Comparison of ENCODE assay signal across 30 cellular contexts in the genomic region with DNA sequence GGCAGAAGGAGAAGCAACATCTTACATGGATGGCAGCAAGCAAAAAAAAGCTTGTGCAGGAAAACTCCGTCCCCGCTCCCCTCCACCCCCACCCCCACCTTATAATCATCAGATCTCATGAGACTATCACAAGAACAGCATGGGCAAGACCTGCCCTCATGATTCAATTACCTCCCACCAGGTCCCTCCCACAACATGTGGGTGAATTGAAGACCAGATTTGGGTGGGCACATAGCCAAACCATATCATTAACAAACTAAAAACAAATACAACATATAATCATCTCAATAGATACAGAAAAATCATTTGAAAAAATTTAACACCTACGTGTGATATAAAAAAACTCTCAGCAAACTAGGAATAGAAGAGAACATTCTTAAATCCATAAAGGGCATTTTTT.
"Had no signal": no experiment of that assay in that cellular context is flagged by ENCODE, and none has a peak within 500 bp of the region (broad histone marks: within the 10 kb centered on the region; RNA-seq: fewer than 3 reads in every experiment).

No MANE protein-coding gene starts in this region.

- H3K9me3 ChIP-seq: adrenal gland, ascending aorta, body of pancreas had no signal

- H3K27me3 ChIP-seq: adrenal gland, ascending aorta, body of pancreas, brain microvascular endothelial cell, cardiac muscle cell had no signal

- H3K4me1 ChIP-seq: adrenal gland, ascending aorta, body of pancreas, breast epithelium had no signal

- DNase-seq: activated effector memory CD4-positive, alpha-beta T cell treated with anti-CD3 and anti-CD28 coated beads, Interleukin-2, amount 50 U/mL, for 16 hours; activated effector memory CD4-positive, alpha-beta T cell treated with Interleukin-2 at 50 U/mL for 16 hours; activated gamma-delta T cell; activated gamma-delta T cell treated with Interleukin-2 at 50 U/mL for 16 hours; activated naive CD4-positive, alpha-beta T cell; activated naive CD4-positive, alpha-beta T cell treated with anti-CD3 and anti-CD28 coated beads for 36 hours; activated naive CD4-positive, alpha-beta T cell treated with anti-CD3 and anti-CD28 coated beads, Interleukin-2, amount 10 ng/mL, durations not matched to agents 7 days and 5 days; activated naive CD4-positive, alpha-beta T cell treated with anti-CD3 and anti-CD28 coated beads, Interleukin-2, amount 50 U/mL, for 16 hours; activated naive CD4-positive, alpha-beta T cell treated with Interleukin-2 at 50 U/mL for 16 hours; activated naive CD8-positive, alpha-beta T cell treated with anti-CD3 and anti-CD28 coated beads for 36 hours; activated naive CD8-positive, alpha-beta T cell treated with anti-CD3 and anti-CD28 coated beads, Interleukin-2, amount 10 ng/mL, durations not matched to agents 7 days and 5 days; activated naive CD8-positive, alpha-beta T cell treated with anti-CD3 and anti-CD28 coated beads, Interleukin-2, amount 50 U/mL, for 24 hours; activated T-cell treated with anti-CD3 and anti-CD28 coated beads, Interleukin-2, amount 50 U/mL, for 1 hour; activated T-cell treated with anti-CD3 and anti-CD28 coated beads, Interleukin-2, amount 50 U/mL, for 24 hours; activated T-cell treated with anti-CD3 and anti-CD28 coated beads, Interleukin-2, amount 50 U/mL, for 4 hours; activated T-cell treated with anti-CD3 and anti-CD28 coated beads, Interleukin-2, amount 50 U/mL, for 48 hours; activated T-cell treated with anti-CD3 and anti-CD28 coated beads, Interleukin-2, amount 50 U/mL, for 72 hours; adrenal gland; amniotic stem cell; amygdala; anterior cingulate cortex; aorta; body of pancreas; brain microvascular endothelial cell; caudate nucleus; central memory CD4-positive, alpha-beta T cell; cerebellar nuclear complex had no signal

- H3K27ac ChIP-seq: adrenal gland, ascending aorta, body of pancreas, brain microvascular endothelial cell, breast epithelium, cardiac muscle cell had no signal

- H3K4me3 ChIP-seq: adrenal gland, ascending aorta, body of pancreas, breast epithelium, cardiac muscle cell had no signal

- H3K36me3 ChIP-seq: adrenal gland, ascending aorta, brain microvascular endothelial cell, breast epithelium, cardiac muscle cell had no signal
